ENCODE assay signal across 11 cellular contexts in the genomic region with DNA sequence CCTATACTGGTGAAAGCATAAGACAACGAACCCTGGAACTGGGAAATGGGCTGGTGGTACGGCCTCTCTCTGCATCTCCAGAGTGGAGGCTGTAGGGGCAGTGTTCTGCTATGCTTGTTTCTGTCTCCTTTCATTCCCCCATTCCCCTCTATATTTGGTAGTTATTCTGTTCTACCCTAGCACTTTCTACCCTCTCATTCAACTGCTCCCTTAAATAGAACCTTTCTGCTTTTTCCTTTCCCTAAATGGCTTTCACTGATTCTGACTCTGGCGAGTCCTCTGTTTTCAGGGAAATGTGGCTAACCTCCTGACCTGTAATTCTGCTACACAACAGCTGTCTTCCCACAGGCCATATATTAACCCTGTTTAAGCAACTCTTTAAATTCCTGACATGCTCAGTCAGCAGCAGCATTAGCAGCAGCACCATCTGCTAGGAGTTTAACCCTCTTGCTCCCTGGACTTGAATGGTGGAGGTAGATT.
DNase-seq lines count a peak whose midpoint lies in the region; ATAC-seq and TF ChIP-seq lines count a peak whose summit lies in the region.
"Had no signal": no experiment of that assay in that cellular context is flagged by ENCODE, and none has a peak within 500 bp of the region (broad histone marks: within the 10 kb centered on the region; RNA-seq: fewer than 3 reads in every experiment).

No MANE protein-coding gene starts in this region.

- peak; percentile 48; the same call in 1 of the 3 replicates for ATAC-seq in DND-41 (ENCODE audit: insufficient read depth, low read depth)
- no peak for ATAC-seq in HG03196 (IDR thresholded peaks at IDR 0.05; ENCODE audit: unreplicated experiment)

- H3K4me2 ChIP-seq in DND-41 (ENCODE audit: insufficient read depth, low read length): no peak overlapping the region

- no peaks in the 10 kb centered on the region for H3K36me3 Mint-ChIP-seq in nephron progenitor cell (ENCODE audit: low read depth)
- H3K36me3 Mint-ChIP-seq: naive B cell had no signal

- H3K9me3 Mint-ChIP-seq in nephron progenitor cell: no peaks in the 10 kb centered on the region
- H3K9me3 Mint-ChIP-seq: activated T-helper 2 cell treated with anti-CD3 and anti-CD28 coated beads, Interferon-gamma antibody, Interleukin-2, Interleukin-4, amounts not matched to agents 10 μg/mL and 5 μg/mL and 100 μg/mL, durations not matched to agents 14 hours and 24 hours and 36 hours; naive B cell had no signal

- peak overlapping the region; percentile 42 for H3K4me3 Mint-ChIP-seq in nephron progenitor cell
- H3K4me3 Mint-ChIP-seq: naive B cell had no signal

- TF ChIP-seq CTCF in DND-41 (IDR thresholded peaks at IDR 0.05; ENCODE audit: borderline replicate concordance, extremely low read depth, low read length, poor library complexity, severe bottlenecking): peak; percentile 25
- peak; percentile 54 for TF ChIP-seq CTCF in choroid plexus epithelial cell (conservative IDR thresholded peaks at IDR 0.05; ENCODE audit: low read depth, low read length)
- TF ChIP-seq CTCF in nephron progenitor cell (IDR thresholded peaks at IDR 0.05): peak; percentile 33
- no peak for TF ChIP-seq CTCF in uterus (IDR thresholded peaks at IDR 0.05)

- H3K4me3 ChIP-seq in DND-41 (ENCODE audit: low read depth in 1 of 2, low read length in 2 of 2) (no peak overlapping the region), choroid plexus epithelial cell (ENCODE audit: low read depth, low read length) (no peak overlapping the region), uterus (no peak overlapping the region)

- no peaks in the 10 kb centered on the region for H3K27me3 ChIP-seq in DND-41 (ENCODE audit: insufficient read depth, low read length, poor library complexity)
- no peaks in the 10 kb centered on the region for H3K27me3 ChIP-seq in uterus

- no peak overlapping the region for H3K9ac ChIP-seq in DND-41 (ENCODE audit: low read depth, low read length)

- H3K36me3 ChIP-seq in DND-41 (ENCODE audit: insufficient read depth, low read length) (no peaks in the 10 kb centered on the region), uterus (no peaks in the 10 kb centered on the region)

- H3K4me1 ChIP-seq in DND-41 (ENCODE audit: insufficient read depth, low read length): no peaks in the 10 kb centered on the region
- H3K4me1 ChIP-seq in uterus: no peaks in the 10 kb centered on the region

- H3K4me1 Mint-ChIP-seq in nephron progenitor cell: peaks cover 50% of the 10 kb centered on the region
- H3K4me1 Mint-ChIP-seq: naive B cell had no signal

- peak overlapping the region; percentile 97 for H3K27ac Mint-ChIP-seq in nephron progenitor cell
- H3K27ac Mint-ChIP-seq: activated T-helper 2 cell treated with anti-CD3 and anti-CD28 coated beads, Interferon-gamma antibody, Interleukin-2, Interleukin-4, amounts not matched to agents 10 μg/mL and 5 μg/mL and 100 μg/mL, durations not matched to agents 14 hours and 24 hours and 36 hours had no signal

- H3K27me3 Mint-ChIP-seq in nephron progenitor cell (ENCODE audit: low read depth, poor library complexity): no peaks in the 10 kb centered on the region
- H3K27me3 Mint-ChIP-seq: naive B cell had no signal

- H3K9me3 ChIP-seq in DND-41 (ENCODE audit: insufficient read depth, low read length, severe bottlenecking) (no peaks in the 10 kb centered on the region), uterus (no peaks in the 10 kb centered on the region)

- no peaks in the 10 kb centered on the region for H3K79me2 ChIP-seq in DND-41 (ENCODE audit: insufficient read depth, low read length)

- H3K27ac ChIP-seq in DND-41 (ENCODE audit: low read length): no peak overlapping the region
- no peak overlapping the region for H3K27ac ChIP-seq in uterus

- no peaks in the 10 kb centered on the region for H4K20me1 ChIP-seq in DND-41 (ENCODE audit: insufficient read depth, low read length)

- no peak overlapping the region for H2AFZ ChIP-seq in DND-41 (ENCODE audit: low read depth, low read length)

- no peak for DNase-seq in DND-41
- DNase-seq in NCI-H1694 treated with DMSO at 0.1 percent for 48 hours (lab: John Stamatoyannopoulos, UW): peak; percentile 69
- peak; percentile 95 for DNase-seq in choroid plexus epithelial cell (ENCODE audit: low read depth)
- DNase-seq in nephron progenitor cell: peak; percentile 42
- DNase-seq in NCI-H128 (lab: John Stamatoyannopoulos, UW; ENCODE audit: unreplicated experiment): no peak
- no peak for DNase-seq in uterus
- no peak for DNase-seq in activated T-cell treated with anti-CD3 and anti-CD28 coated beads, Interleukin-2, amount 50 U/mL, for 48 hours
- DNase-seq: naive B cell, NCI-H1436 had no signal

- no peak for TF ChIP-seq POLR2A in uterus (IDR thresholded peaks at IDR 0.05)

- intact Hi-C loops in uterus (cut with DNase I; ENCODE audit: low total_unique reads): no loop called here

Comparison
In these comparisons a context has a peak if more than half of its experiments do, and no peak if none do; other contexts are left out.
1. DNase-seq: peak in NCI-H1694 treated with DMSO at 0.1 percent for 48 hours (single experiment), choroid plexus epithelial cell (single experiment) and nephron progenitor cell (single experiment); none in DND-41 (single experiment), NCI-H128 (single experiment), uterus (0 of 2) and activated T-cell treated with anti-CD3 and anti-CD28 coated beads, Interleukin-2, amount 50 U/mL, for 48 hours (0 of 2).
2. CTCF ChIP-seq: peak in DND-41 (single experiment), choroid plexus epithelial cell (single experiment) and nephron progenitor cell (single experiment); none in uterus (0 of 4).